29 cellular contexts compared by ENCODE assay signal in genomic region chr18:72612894-72613537, GRCh38.
A peak's percentile ranks its signal among the peaks of the same experiment; 100 is the strongest.
DNase-seq lines count a peak whose midpoint lies in the region; ATAC-seq, FAIRE-seq and TF ChIP-seq lines count a peak whose summit lies in the region.
"Had no signal": no experiment of that assay in that cellular context is flagged by ENCODE, and none has a peak within 500 bp of the region (broad histone marks: within the 10 kb centered on the region; RNA-seq: fewer than 3 reads in every experiment).

No MANE protein-coding gene starts in this region.

- ATAC-seq in GM21390 (IDR thresholded peaks at IDR 0.05; ENCODE audit: unreplicated experiment) (peak; percentile 65), HG03432 (IDR thresholded peaks at IDR 0.05; ENCODE audit: unreplicated experiment) (peak; percentile 68), PC-3 (no peak), GM19452 (IDR thresholded peaks at IDR 0.05; ENCODE audit: unreplicated experiment) (no peak)
- ATAC-seq: activated CD8-positive, alpha-beta T cell treated with anti-CD3 and anti-CD28 coated beads for 36 hours; gastroesophageal sphincter; natural killer cell treated with Interleukin-12 subunit alpha and Interleukin-12 subunit beta and Interleukin-15 and Interleukin-18, amount 100 ng/mL, for 72 hours had no signal

- no peak for TF ChIP-seq CTCF in D721Med (IDR thresholded peaks at IDR 0.05; ENCODE audit: insufficient read depth, missing control alignments)
- no peak for TF ChIP-seq CTCF in PC-3 (conservative IDR thresholded peaks at IDR 0.05; ENCODE audit: low read depth, low read length)
- TF ChIP-seq CTCF in BE2C (IDR thresholded peaks at IDR 0.05; ENCODE audit: low read depth, low read length), result no peak

- no peak overlapping the region for H3K4me3 ChIP-seq in PC-3 (ENCODE audit: low read length)
- no peak overlapping the region for H3K4me3 ChIP-seq in BE2C (ENCODE audit: low read depth, low read length)
- H3K4me3 ChIP-seq: gastroesophageal sphincter, smooth muscle cell, vagina had no signal

- H3K9ac ChIP-seq in PC-3 (ENCODE audit: low read length), result no peak overlapping the region
- H3K9ac ChIP-seq: SK-N-SH had no signal

- CTCF ChIA-PET in PC-3 (lab: Charles Lee), result no interaction called here

- no peaks in the 10 kb centered on the region for H3K79me2 ChIP-seq in PC-3 (ENCODE audit: low read length)

- H3K4me1 ChIP-seq in PC-3 (ENCODE audit: insufficient read depth, low read length), result peaks cover 11% of the 10 kb centered on the region
- H3K4me1 ChIP-seq in BE2C, result no peaks in the 10 kb centered on the region
- H3K4me1 ChIP-seq: Caco-2, gastroesophageal sphincter, vagina had no signal

- peak; percentile 77 for FAIRE-seq in D721Med (lab: Jason Lieb, UNC)
- FAIRE-seq: astrocyte, endometrium, H1 had no signal

- no peak for DNase-seq in D721Med (ENCODE audit: insufficient read length, low spot score)
- no peak for DNase-seq in PC-3
- no peak for DNase-seq in NCI-H748 treated with DMSO at 0.1 percent for 48 hours (lab: John Stamatoyannopoulos, UW)
- DNase-seq in BE2C, result no peak
- DNase-seq in RKO (ENCODE audit: low spot score), result no peak
- DNase-seq: activated CD4-positive, CD25-positive, alpha-beta regulatory T cell; activated CD8-positive, alpha-beta T cell treated with anti-CD3 and anti-CD28 coated beads for 36 hours; activated effector memory CD4-positive, alpha-beta T cell treated with anti-CD3 and anti-CD28 coated beads, Interleukin-2, amount 50 U/mL, for 16 hours; activated naive CD8-positive, alpha-beta T cell treated with anti-CD3 and anti-CD28 coated beads, Interleukin-2, amount 10 ng/mL, durations not matched to agents 7 days and 5 days; Caco-2; caudate nucleus; DND-41; hypothalamus; IMR-90; NCI-H1436; NCI-H2107; NCI-H510A treated with DMSO at 0.1 percent for 48 hours; RPMI8226; SK-N-SH had no signal

- H3K27me3 ChIP-seq in PC-3 (ENCODE audit: low read length) (no peaks in the 10 kb centered on the region), BE2C (no peaks in the 10 kb centered on the region)
- H3K27me3 ChIP-seq: gastroesophageal sphincter, vagina had no signal

- H3F3A ChIP-seq in PC-3 (ENCODE audit: low read length, unreplicated experiment), result peaks cover 3% of the 10 kb centered on the region

- intact Hi-C loops in PC-3 (cut with micrococcal nuclease), result no loop called here

- BruUV-seq in PC-3 (replicated peaks; lab: Mats Ljungman, UMichigan), result no TSS peak

- H3K9me2 ChIP-seq in PC-3 (replicated peaks; ENCODE audit: low read length), result no peaks in the 10 kb centered on the region
- H3K9me2 ChIP-seq: SK-N-SH had no signal

- H4K20me1 ChIP-seq in PC-3 (ENCODE audit: low read length), result no peaks in the 10 kb centered on the region

- no peak overlapping the region for H2AFZ ChIP-seq in PC-3 (ENCODE audit: low read length)

- no peaks in the 10 kb centered on the region for H3K9me3 ChIP-seq in PC-3 (ENCODE audit: low read length)
- no peaks in the 10 kb centered on the region for H3K9me3 ChIP-seq in BE2C
- H3K9me3 ChIP-seq: Caco-2, gastroesophageal sphincter, SK-N-SH, vagina had no signal

- H3K4me2 ChIP-seq in PC-3 (ENCODE audit: low read length), result peak overlapping the region; percentile 18
- H3K4me2 ChIP-seq: SK-N-SH, smooth muscle cell had no signal

- 0 out of 2 replicates have a peak overlapping the region, but pooled peaks have one; percentile 39 for H3K27ac ChIP-seq in PC-3 (ENCODE audit: low read length)
- H3K27ac ChIP-seq: gastroesophageal sphincter, vagina had no signal

- no peaks in the 10 kb centered on the region for H3K36me3 ChIP-seq in PC-3 (ENCODE audit: low read depth, low read length)
- H3K36me3 ChIP-seq in BE2C, result no peaks in the 10 kb centered on the region
- H3K36me3 ChIP-seq: gastroesophageal sphincter, vagina had no signal

- POLR2A ChIA-PET in PC-3 (lab: Charles Lee; ENCODE audit: unreplicated experiment), result no interaction called here

Comparison
In these comparisons a context has a peak if more than half of its experiments do, and no peak if none do; other contexts are left out.
1. ATAC-seq: peak in GM21390 (single experiment) and HG03432 (single experiment); none in PC-3 (single experiment) and GM19452 (single experiment).